In the genomic region with DNA sequence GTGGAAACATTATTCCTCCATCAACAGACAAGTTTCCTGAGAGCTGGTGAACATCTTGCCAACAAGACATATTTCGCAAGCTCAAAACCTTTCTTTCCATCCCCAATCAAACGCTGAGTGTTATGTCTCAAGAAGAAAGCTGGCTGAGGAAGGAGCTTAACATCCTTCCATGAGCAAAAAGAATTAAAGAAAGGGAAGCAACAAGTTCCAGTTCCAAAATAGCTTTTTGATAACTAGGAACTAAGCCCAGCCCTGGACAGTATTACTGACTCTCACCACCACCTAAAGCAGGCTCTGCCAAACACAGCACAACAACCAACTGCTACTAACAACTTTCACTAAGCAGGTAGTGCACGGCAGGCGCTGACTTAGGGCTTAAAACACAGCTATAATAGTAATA, we compare ENCODE assay signal across 9 cellular contexts. TPM values are rescaled to one million over a fixed set of nuclear protein-coding genes. Genes with fewer than 3 reads are reported as not detected.
DNase-seq lines count a peak whose midpoint lies in the region; ATAC-seq and TF ChIP-seq lines count a peak whose summit lies in the region.
"Had no signal": no experiment of that assay in that cellular context is flagged by ENCODE, and none has a peak within 500 bp of the region (broad histone marks: within the 10 kb centered on the region; RNA-seq: fewer than 3 reads in every experiment).

No MANE protein-coding gene starts in this region.

- no peaks in the 10 kb centered on the region for H3K9me3 Mint-ChIP-seq in activated naive CD4-positive, alpha-beta T cell treated with anti-CD3 and anti-CD28 coated beads, Interleukin-2, amount 50 U/mL, for 72 hours
- H3K9me3 Mint-ChIP-seq in activated naive CD4-positive, alpha-beta T cell treated with anti-CD3 and anti-CD28 coated beads for 36 hours, result no peaks in the 10 kb centered on the region
- H3K9me3 Mint-ChIP-seq in naive thymus-derived CD8-positive, alpha-beta T cell, result no peaks in the 10 kb centered on the region

- H3K4me3 ChIP-seq in vagina, result no peak overlapping the region
- H3K4me3 ChIP-seq: BLaER1 had no signal

- peaks cover 83% of the 10 kb centered on the region for H3K4me1 Mint-ChIP-seq in activated naive CD4-positive, alpha-beta T cell treated with anti-CD3 and anti-CD28 coated beads for 36 hours (ENCODE audit: low read depth)
- H3K4me1 Mint-ChIP-seq in naive thymus-derived CD8-positive, alpha-beta T cell, result peaks cover 56 to 94% (median 89%) of the 10 kb centered on the region in 4 donors

- no peaks in the 10 kb centered on the region for H3K9me3 ChIP-seq in vagina
- H3K9me3 ChIP-seq: BLaER1 had no signal

- peak overlapping the region; percentile 34 to 79 for H3K27ac Mint-ChIP-seq in activated naive CD4-positive, alpha-beta T cell treated with anti-CD3 and anti-CD28 coated beads, Interleukin-2, amount 50 U/mL, for 72 hours
- H3K27ac Mint-ChIP-seq in activated naive CD4-positive, alpha-beta T cell treated with anti-CD3 and anti-CD28 coated beads for 36 hours, result no peak overlapping the region
- H3K27ac Mint-ChIP-seq in naive thymus-derived CD8-positive, alpha-beta T cell, result peak overlapping the region; percentile 23 to 92 (median 81)

- H3K36me3 Mint-ChIP-seq in activated naive CD4-positive, alpha-beta T cell treated with anti-CD3 and anti-CD28 coated beads, Interleukin-2, amount 50 U/mL, for 72 hours, result peaks cover 0 to 18% of the 10 kb centered on the region in 2 donors
- H3K36me3 Mint-ChIP-seq in activated naive CD4-positive, alpha-beta T cell treated with anti-CD3 and anti-CD28 coated beads for 36 hours (ENCODE audit: low read depth), result peaks cover 15% of the 10 kb centered on the region
- H3K36me3 Mint-ChIP-seq in naive thymus-derived CD8-positive, alpha-beta T cell, result peaks cover 0 to 55% (median 0%) of the 10 kb centered on the region in 3 donors

- DNase-seq in activated naive CD4-positive, alpha-beta T cell treated with anti-CD3 and anti-CD28 coated beads, Interleukin-2, amount 50 U/mL, for 72 hours (ENCODE audit: low spot score in 2 of 2), result no peak
- DNase-seq in activated naive CD4-positive, alpha-beta T cell treated with anti-CD3 and anti-CD28 coated beads for 36 hours, result no peak
- peak; percentile 54 for DNase-seq in dedifferentiated amniotic fluid mesenchymal stem cell (ENCODE audit: extremely low spot score)
- DNase-seq in naive thymus-derived CD8-positive, alpha-beta T cell, result peak in 1 of 10 donors; percentile 21
- no peak for DNase-seq in vagina (ENCODE audit: extremely low spot score in 2 of 2)
- DNase-seq in activated CD4-positive, CD25-positive, alpha-beta regulatory T cell (lab: John Stamatoyannopoulos, UW), result no peak
- no peak for DNase-seq in activated naive CD4-positive, alpha-beta T cell (lab: John Stamatoyannopoulos, UW)

- no peak for TF ChIP-seq CTCF in vagina (IDR thresholded peaks at IDR 0.05)

- no peaks in the 10 kb centered on the region for H3K27me3 Mint-ChIP-seq in activated naive CD4-positive, alpha-beta T cell treated with anti-CD3 and anti-CD28 coated beads for 36 hours (ENCODE audit: low read depth)
- no peaks in the 10 kb centered on the region for H3K27me3 Mint-ChIP-seq in naive thymus-derived CD8-positive, alpha-beta T cell

- ATAC-seq in activated naive CD4-positive, alpha-beta T cell treated with anti-CD3 and anti-CD28 coated beads, Interleukin-2, amount 50 U/mL, for 72 hours, result no peak
- ATAC-seq in naive thymus-derived CD8-positive, alpha-beta T cell, result no peak
- ATAC-seq in HG02571 (IDR thresholded peaks at IDR 0.05; ENCODE audit: unreplicated experiment), result no peak

- no peak overlapping the region for H3K4me3 Mint-ChIP-seq in activated naive CD4-positive, alpha-beta T cell treated with anti-CD3 and anti-CD28 coated beads for 36 hours
- peak overlapping the region in 4 of 10 donors; percentile 18 to 29 (median 22) for H3K4me3 Mint-ChIP-seq in naive thymus-derived CD8-positive, alpha-beta T cell

- POLR2A ChIA-PET in naive thymus-derived CD8-positive, alpha-beta T cell (lab: Charles Lee), result interaction anchor here (0.6 to 1.0 kb wide), 5 partner anchors 12 to 68 kb away, joined by 3 to 4 read pairs (median 3); no protein-coding TSS in a partner anchor

- H3K27me3 ChIP-seq in vagina, result no peaks in the 10 kb centered on the region
- H3K27me3 ChIP-seq: BLaER1 had no signal

- peaks cover 96% of the 10 kb centered on the region for H3K4me1 ChIP-seq in vagina

- no peaks in the 10 kb centered on the region for H3K36me3 ChIP-seq in vagina

- peak overlapping the region; percentile 86 for H3K27ac ChIP-seq in vagina
- H3K27ac ChIP-seq: BLaER1 had no signal

- TF ChIP-seq POLR2A in vagina (IDR thresholded peaks at IDR 0.05), result no peak

- intact Hi-C loops in activated naive CD4-positive, alpha-beta T cell treated with anti-CD3 and anti-CD28 coated beads for 36 hours (cut with micrococcal nuclease), result loop anchor here (5.0 kb wide), 1 partner anchor 43 kb away; no protein-coding TSS in a partner anchor
- intact Hi-C loops in vagina (cut with DNase I), result loop anchor here (10.0 kb wide), 1 partner anchor 50 kb away; the partner anchor contains the start of gene CAPZB

- CTCF ChIA-PET in activated naive CD4-positive, alpha-beta T cell treated with anti-CD3 and anti-CD28 coated beads for 36 hours (lab: Charles Lee), result interaction anchor here (1.0 to 1.7 kb wide), 3 partner anchors 19 to 147 kb away, joined by 3 to 8 read pairs (median 4); no protein-coding TSS in a partner anchor

RNA-seq across cellular contexts. Expression of gene CAPZB, which starts 50.2 kb away (rescaled TPM):
- 100 to 1,000 TPM; 404 to 419 TPM for total RNA-seq in activated naive CD4-positive, alpha-beta T cell treated with anti-CD3 and anti-CD28 coated beads, Interleukin-2, amount 50 U/mL, for 72 hours
- 100 to 1,000 TPM; 362 to 381 TPM for total RNA-seq in activated naive CD4-positive, alpha-beta T cell treated with anti-CD3 and anti-CD28 coated beads for 36 hours
- 100 to 1,000 TPM; 268 to 289 TPM for total RNA-seq in naive thymus-derived CD8-positive, alpha-beta T cell
- polyA plus RNA-seq in naive thymus-derived CD8-positive, alpha-beta T cell, result 100 to 1,000 TPM; 475 to 592 (median 562) TPM
- 152 TPM for total RNA-seq in vagina
